In genomic region chr7:132197772-132198171, GRCh38 we compare ENCODE assay signal across 27 cellular contexts.
"Had no signal": no experiment of that assay in that cellular context is flagged by ENCODE, and none has a peak within 500 bp of the region (broad histone marks: within the 10 kb centered on the region; RNA-seq: fewer than 3 reads in every experiment).

No MANE protein-coding gene starts in this region.

- H3K27ac ChIP-seq: colonic mucosa, coronary artery, dorsolateral prefrontal cortex, epithelial cell of prostate, esophagus muscularis mucosa, esophagus squamous epithelium, foreskin keratinocyte, gastrocnemius medialis, gastroesophageal sphincter, heart left ventricle had no signal

- H3K36me3 ChIP-seq: colonic mucosa, esophagus squamous epithelium, gastrocnemius medialis had no signal

- H3K4me3 ChIP-seq: colonic mucosa, coronary artery, dorsolateral prefrontal cortex, esophagus muscularis mucosa, esophagus squamous epithelium, gastrocnemius medialis, gastroesophageal sphincter, heart left ventricle had no signal

- H3K9me3 ChIP-seq: colonic mucosa, esophagus muscularis mucosa, esophagus squamous epithelium, gastrocnemius medialis, gastroesophageal sphincter, heart left ventricle had no signal

- H3K27me3 ChIP-seq: colonic mucosa, dorsolateral prefrontal cortex, esophagus muscularis mucosa, esophagus squamous epithelium, gastrocnemius medialis, gastroesophageal sphincter, heart left ventricle had no signal

- ATAC-seq: effector memory CD8-positive, alpha-beta T cell; esophagus mucosa; foreskin keratinocyte; gastrocnemius medialis; gastroesophageal sphincter; heart left ventricle had no signal

- H3K4me1 ChIP-seq: colonic mucosa, esophagus muscularis mucosa, esophagus squamous epithelium, foreskin keratinocyte, gastrocnemius medialis, gastroesophageal sphincter had no signal

- DNase-seq: colonic mucosa; cortex of kidney; dermis blood vessel endothelial cell; dorsolateral prefrontal cortex; effector CD4-positive, alpha-beta T cell; effector CD8-positive, alpha-beta T cell; effector memory CD4-positive, alpha-beta T cell; effector memory CD8-positive, alpha-beta T cell; endodermal cell; erythroblast; esophagus squamous epithelium; foreskin fibroblast; foreskin keratinocyte; foreskin melanocyte; gastrocnemius medialis; glutamatergic neuron; head of caudate nucleus; heart left ventricle had no signal

- FAIRE-seq: colon, endometrium, endothelial cell of umbilical vein, frontal cortex had no signal
